ENCODE assay signal across 1 cellular context in genomic region chr3:138360272-138361192, GRCh38.
TF ChIP-seq lines count a peak whose summit lies in the region.

No MANE protein-coding gene starts in this region.

TF ChIP-seq in WTC11, 78 proteins besides CTCF, POLR2A, EP300 and RAD21:
- no peak for TF ChIP-seq RELA (CRISPR knock-in tag; IDR thresholded peaks at IDR 0.05; ENCODE audit: borderline replicate concordance)
